Comparison of ENCODE assay signal across 8 cellular contexts in genomic region chr7:155806096-155806871, GRCh38. TPM values are rescaled to one million over a fixed set of nuclear protein-coding genes. Genes with fewer than 3 reads are reported as not detected.
A peak's percentile ranks its signal among the peaks of the same experiment; 100 is the strongest.
DNase-seq lines count a peak whose midpoint lies in the region; ATAC-seq, FAIRE-seq and TF ChIP-seq lines count a peak whose summit lies in the region.

No MANE protein-coding gene starts in this region.

- no peaks in the 10 kb centered on the region for H3K9me3 Mint-ChIP-seq in CD8-positive, alpha-beta T cell
- H3K9me3 Mint-ChIP-seq in activated T-helper 2 cell treated with anti-CD3 and anti-CD28 coated beads, Interferon-gamma antibody, Interleukin-2, Interleukin-4, amounts not matched to agents 10 μg/mL and 5 μg/mL and 100 μg/mL, durations not matched to agents 14 hours and 24 hours and 36 hours: no peaks in the 10 kb centered on the region

- H3K9ac ChIP-seq in iPS-18a (ENCODE audit: low read length): no peak overlapping the region

- H3K36me3 ChIP-seq in CD8-positive, alpha-beta T cell (ENCODE audit: insufficient read depth, low read length): no peaks in the 10 kb centered on the region
- no peaks in the 10 kb centered on the region for H3K36me3 ChIP-seq in iPS-18a (ENCODE audit: control insufficient read depth, low read depth, low read length)

- peaks cover 14% of the 10 kb centered on the region for H3K27me3 ChIP-seq in CD8-positive, alpha-beta T cell (ENCODE audit: insufficient read depth, low read length)
- peaks cover 100% of the 10 kb centered on the region for H3K27me3 ChIP-seq in iPS-18a (ENCODE audit: control insufficient read depth, insufficient read depth, low read length)

- peaks cover 48% of the 10 kb centered on the region for H3K27me3 Mint-ChIP-seq in CD8-positive, alpha-beta T cell (ENCODE audit: low read depth)
- H3K27me3 Mint-ChIP-seq in activated T-helper 2 cell treated with anti-CD3 and anti-CD28 coated beads, Interferon-gamma antibody, Interleukin-2, Interleukin-4, amounts not matched to agents 10 μg/mL and 5 μg/mL and 100 μg/mL, durations not matched to agents 14 hours and 24 hours and 36 hours (ENCODE audit: low read depth): peaks cover 60% of the 10 kb centered on the region

- no peaks in the 10 kb centered on the region for H3K9me3 ChIP-seq in CD8-positive, alpha-beta T cell (ENCODE audit: low read length)
- H3K9me3 ChIP-seq in iPS-18a (ENCODE audit: control insufficient read depth, low read depth, low read length): no peaks in the 10 kb centered on the region

- no peak for DNase-seq in CD8-positive, alpha-beta T cell
- no peak for DNase-seq in activated T-helper 2 cell treated with anti-CD3 and anti-CD28 coated beads, Interferon-gamma antibody, Interleukin-2, Interleukin-4, amounts not matched to agents 10 μg/mL and 5 μg/mL and 100 μg/mL, durations not matched to agents 14 hours and 24 hours and 36 hours (ENCODE audit: low spot score)
- DNase-seq in retina (peak; percentile 55), kidney glomerular epithelial cell (lab: John Stamatoyannopoulos, UW) (no peak), D721Med (ENCODE audit: insufficient read length, low spot score) (no peak)

- POLR2A ChIA-PET in CD8-positive, alpha-beta T cell (lab: Charles Lee): no interaction called here

- ATAC-seq in CD8-positive, alpha-beta T cell: no peak
- ATAC-seq in HG02610 (IDR thresholded peaks at IDR 0.05; ENCODE audit: unreplicated experiment) (no peak), GM21381 (IDR thresholded peaks at IDR 0.05; ENCODE audit: unreplicated experiment) (no peak)

- no peak overlapping the region for H3K27ac Mint-ChIP-seq in CD8-positive, alpha-beta T cell
- no peak overlapping the region for H3K27ac Mint-ChIP-seq in activated T-helper 2 cell treated with anti-CD3 and anti-CD28 coated beads, Interferon-gamma antibody, Interleukin-2, Interleukin-4, amounts not matched to agents 10 μg/mL and 5 μg/mL and 100 μg/mL, durations not matched to agents 14 hours and 24 hours and 36 hours

- CTCF ChIA-PET in CD8-positive, alpha-beta T cell (lab: Charles Lee): interaction anchor here (1.2 kb wide), 1 partner anchor 667 kb away, joined by 5 read pairs; no protein-coding TSS in a partner anchor

- no peaks in the 10 kb centered on the region for H3K36me3 Mint-ChIP-seq in CD8-positive, alpha-beta T cell
- H3K36me3 Mint-ChIP-seq in activated T-helper 2 cell treated with anti-CD3 and anti-CD28 coated beads, Interferon-gamma antibody, Interleukin-2, Interleukin-4, amounts not matched to agents 10 μg/mL and 5 μg/mL and 100 μg/mL, durations not matched to agents 14 hours and 24 hours and 36 hours (ENCODE audit: low read depth): no peaks in the 10 kb centered on the region

- peaks cover 18% of the 10 kb centered on the region for H3K4me1 Mint-ChIP-seq in CD8-positive, alpha-beta T cell (ENCODE audit: low read depth)
- peaks cover 17% of the 10 kb centered on the region for H3K4me1 Mint-ChIP-seq in activated T-helper 2 cell treated with anti-CD3 and anti-CD28 coated beads, Interferon-gamma antibody, Interleukin-2, Interleukin-4, amounts not matched to agents 10 μg/mL and 5 μg/mL and 100 μg/mL, durations not matched to agents 14 hours and 24 hours and 36 hours (ENCODE audit: low read depth)

- peak overlapping the region; percentile 54 for H3K4me3 ChIP-seq in CD8-positive, alpha-beta T cell (ENCODE audit: low read depth, low read length)
- peak overlapping the region; percentile 33 for H3K4me3 ChIP-seq in iPS-18a (ENCODE audit: low read length)

- peaks cover 15% of the 10 kb centered on the region for H3K4me1 ChIP-seq in CD8-positive, alpha-beta T cell (ENCODE audit: insufficient read depth, low read length)
- no peaks in the 10 kb centered on the region for H3K4me1 ChIP-seq in iPS-18a (ENCODE audit: control insufficient read depth, low read depth, low read length)

- TF ChIP-seq CTCF in CD8-positive, alpha-beta T cell (IDR thresholded peaks at IDR 0.05): no peak
- TF ChIP-seq CTCF in D721Med (IDR thresholded peaks at IDR 0.05; ENCODE audit: insufficient read depth, missing control alignments): no peak

- no peak overlapping the region for H3K27ac ChIP-seq in CD8-positive, alpha-beta T cell (ENCODE audit: low read depth, low read length)
- H3K27ac ChIP-seq in iPS-18a (ENCODE audit: low read length): no peak overlapping the region

- intact Hi-C loops in CD8-positive, alpha-beta T cell (cut with DNase I, micrococcal nuclease): no loop called here
- intact Hi-C loops in activated T-helper 2 cell treated with anti-CD3 and anti-CD28 coated beads, Interferon-gamma antibody, Interleukin-2, Interleukin-4, amounts not matched to agents 10 μg/mL and 5 μg/mL and 100 μg/mL, durations not matched to agents 14 hours and 24 hours and 36 hours (cut with micrococcal nuclease): no loop called here

- peak overlapping the region; percentile 60 for H3K4me3 Mint-ChIP-seq in CD8-positive, alpha-beta T cell
- H3K4me3 Mint-ChIP-seq in activated T-helper 2 cell treated with anti-CD3 and anti-CD28 coated beads, Interferon-gamma antibody, Interleukin-2, Interleukin-4, amounts not matched to agents 10 μg/mL and 5 μg/mL and 100 μg/mL, durations not matched to agents 14 hours and 24 hours and 36 hours (ENCODE audit: low read depth): peak overlapping the region; percentile 8

- FAIRE-seq in D721Med (lab: Jason Lieb, UNC): no peak

RNA-seq across cellular contexts. Expression of gene SHH, which starts 6.0 kb away (rescaled TPM):
- not detected for total RNA-seq in CD8-positive, alpha-beta T cell
- 0.07 and 0.14 TPM in 2 replicates for total RNA-seq in activated T-helper 2 cell treated with anti-CD3 and anti-CD28 coated beads, Interferon-gamma antibody, Interleukin-2, Interleukin-4, amounts not matched to agents 10 μg/mL and 5 μg/mL and 100 μg/mL, durations not matched to agents 14 hours and 24 hours and 36 hours
